ENCODE assay signal across 22 cellular contexts in genomic region chr12:77343291-77343690, GRCh38.
DNase-seq lines count a peak whose midpoint lies in the region; ATAC-seq, FAIRE-seq and TF ChIP-seq lines count a peak whose summit lies in the region.
"Had no signal": no experiment of that assay in that cellular context is flagged by ENCODE, and none has a peak within 500 bp of the region (broad histone marks: within the 10 kb centered on the region; RNA-seq: fewer than 3 reads in every experiment).

No MANE protein-coding gene starts in this region.

- intact Hi-C loops in MCF 10A (cut with micrococcal nuclease), result no loop called here
- intact Hi-C loops in breast epithelium (cut with DNase I; ENCODE audit: low total_unique reads), result no loop called here

- in situ Hi-C loops in brain microvascular endothelial cell (cut with HindIII; ENCODE audit: low pct_ligation_motif_present, low sequenced_read_pairs), result no loop called here

- TF ChIP-seq CTCF in MCF 10A (IDR thresholded peaks at IDR 0.05; ENCODE audit: unreplicated experiment), result no peak
- TF ChIP-seq CTCF in breast epithelium (IDR thresholded peaks at IDR 0.05), result no peak
- no peak for TF ChIP-seq CTCF in brain microvascular endothelial cell (IDR thresholded peaks at IDR 0.05; ENCODE audit: low read depth, low read length, missing control alignments)
- no peak for TF ChIP-seq CTCF in foreskin keratinocyte (conservative IDR thresholded peaks at IDR 0.05)
- no peak for TF ChIP-seq CTCF in D721Med (IDR thresholded peaks at IDR 0.05; ENCODE audit: insufficient read depth, missing control alignments)
- no peak for TF ChIP-seq CTCF in nephron progenitor cell (IDR thresholded peaks at IDR 0.05)

- H3K4me3 ChIP-seq in breast epithelium (no peak overlapping the region), brain microvascular endothelial cell (ENCODE audit: low read depth, low read length) (no peak overlapping the region)
- H3K4me3 ChIP-seq: hepatocyte, lower lobe of right lung had no signal

- DNase-seq in MCF 10A (ENCODE audit: unreplicated experiment) (peak; percentile 44), breast epithelium (ENCODE audit: low spot score in 2 of 2) (no peak), brain microvascular endothelial cell (peak; percentile 37), foreskin keratinocyte (peak; percentile 22 to 71), erythroblast (lab: John Stamatoyannopoulos, UW) (no peak), D721Med (ENCODE audit: insufficient read length, low spot score) (no peak), nephron progenitor cell (no peak)
- DNase-seq: activated CD4-positive, alpha-beta T cell treated with anti-CD3 and anti-CD28 coated beads, Interleukin-2, amount 50 U/mL, for 48 hours; effector memory CD4-positive, alpha-beta T cell; HFFc6; KBM-7; lower lobe of right lung; NCI-H187; NCI-H345; OCI-M1; stimulated activated CD4-positive, alpha-beta T cell treated with anti-CD3 and anti-CD28 coated beads, Interleukin-4, amount 100 ng/mL, for 4 hours; stimulated activated naive CD8-positive, alpha-beta T cell treated with anti-CD3 and anti-CD28 coated beads, Interleukin-15, amount 100 ng/mL, for 72 hours had no signal

- ATAC-seq in foreskin keratinocyte (peak; percentile 98), HG03520 (IDR thresholded peaks at IDR 0.05; ENCODE audit: unreplicated experiment) (no peak)
- ATAC-seq: lower lobe of right lung; stimulated activated naive CD8-positive, alpha-beta T cell treated with anti-CD3 and anti-CD28 coated beads, Interleukin-15, amount 100 ng/mL, for 72 hours had no signal

- H3K36me3 ChIP-seq in breast epithelium (no peaks in the 10 kb centered on the region), brain microvascular endothelial cell (replicated peaks) (no peaks in the 10 kb centered on the region)
- H3K36me3 ChIP-seq: lower lobe of right lung had no signal

- CTCF ChIA-PET in MCF 10A (lab: Yijun Ruan, JAX), result no interaction called here

- H3K36me3 Mint-ChIP-seq in MCF 10A (ENCODE audit: insufficient read depth, unreplicated experiment) (no peaks in the 10 kb centered on the region), nephron progenitor cell (ENCODE audit: low read depth) (no peaks in the 10 kb centered on the region)
- H3K36me3 Mint-ChIP-seq: type B pancreatic cell, WTC11 had no signal

- H3K27ac Mint-ChIP-seq in MCF 10A (ENCODE audit: low read depth, unreplicated experiment) (no peak overlapping the region), nephron progenitor cell (no peak overlapping the region)
- H3K27ac Mint-ChIP-seq: HFFc6; stimulated activated naive CD8-positive, alpha-beta T cell treated with anti-CD3 and anti-CD28 coated beads, Interleukin-15, amount 100 ng/mL, for 72 hours; type B pancreatic cell; WTC11 had no signal

- POLR2A ChIA-PET in MCF 10A (lab: Yijun Ruan, JAX), result interaction anchor here (0.6 to 0.7 kb wide), 2 partner anchors 94 to 111 kb away, joined by 3 read pairs; no protein-coding TSS in a partner anchor

- peaks cover 0 to 10% of the 10 kb centered on the region in 2 donors for H3K4me1 ChIP-seq in breast epithelium
- H3K4me1 ChIP-seq in foreskin keratinocyte, result no peaks in the 10 kb centered on the region
- H3K4me1 ChIP-seq: lower lobe of right lung had no signal

- no peak for FAIRE-seq in D721Med (lab: Jason Lieb, UNC)

- H3K4me1 Mint-ChIP-seq in MCF 10A (ENCODE audit: insufficient read depth, unreplicated experiment) (peaks cover 12% of the 10 kb centered on the region), nephron progenitor cell (peaks cover 8% of the 10 kb centered on the region)
- H3K4me1 Mint-ChIP-seq: stimulated activated naive CD8-positive, alpha-beta T cell treated with anti-CD3 and anti-CD28 coated beads, Interleukin-15, amount 100 ng/mL, for 72 hours had no signal

- no peaks in the 10 kb centered on the region for H3K9me3 ChIP-seq in breast epithelium
- H3K9me3 ChIP-seq: lower lobe of right lung had no signal

- H3K4me3 Mint-ChIP-seq in MCF 10A (ENCODE audit: unreplicated experiment) (no peak overlapping the region), nephron progenitor cell (no peak overlapping the region)
- H3K4me3 Mint-ChIP-seq: HFFc6; stimulated activated naive CD8-positive, alpha-beta T cell treated with anti-CD3 and anti-CD28 coated beads, Interleukin-15, amount 100 ng/mL, for 72 hours; type B pancreatic cell; WTC11 had no signal

- no peaks in the 10 kb centered on the region for H3K27me3 Mint-ChIP-seq in MCF 10A (ENCODE audit: insufficient read depth, unreplicated experiment)
- H3K27me3 Mint-ChIP-seq in nephron progenitor cell (ENCODE audit: low read depth, poor library complexity), result peaks cover 3% of the 10 kb centered on the region
- H3K27me3 Mint-ChIP-seq: stimulated activated naive CD8-positive, alpha-beta T cell treated with anti-CD3 and anti-CD28 coated beads, Interleukin-15, amount 100 ng/mL, for 72 hours; type B pancreatic cell had no signal

- BruUV-seq in MCF 10A (replicated peaks; lab: Mats Ljungman, UMichigan), result no TSS peak

- H3K27me3 ChIP-seq in breast epithelium, result no peaks in the 10 kb centered on the region
- no peaks in the 10 kb centered on the region for H3K27me3 ChIP-seq in brain microvascular endothelial cell (replicated peaks)
- H3K27me3 ChIP-seq in foreskin keratinocyte, result no peaks in the 10 kb centered on the region
- H3K27me3 ChIP-seq: hepatocyte had no signal

- TF ChIP-seq POLR2A in breast epithelium (IDR thresholded peaks at IDR 0.05) (no peak), erythroblast (IDR thresholded peaks at IDR 0.05; ENCODE audit: low read length) (no peak)

- H3K27ac ChIP-seq in breast epithelium, result no peak overlapping the region
- no peak overlapping the region for H3K27ac ChIP-seq in brain microvascular endothelial cell
- no peak overlapping the region for H3K27ac ChIP-seq in foreskin keratinocyte
- H3K27ac ChIP-seq: 22Rv1, hepatocyte, lower lobe of right lung had no signal

- H3K9me3 Mint-ChIP-seq in MCF 10A (ENCODE audit: unreplicated experiment), result no peaks in the 10 kb centered on the region
- no peaks in the 10 kb centered on the region for H3K9me3 Mint-ChIP-seq in nephron progenitor cell
- H3K9me3 Mint-ChIP-seq: HFFc6; stimulated activated naive CD8-positive, alpha-beta T cell treated with anti-CD3 and anti-CD28 coated beads, Interleukin-15, amount 100 ng/mL, for 72 hours; type B pancreatic cell; WTC11 had no signal

Comparison
In these comparisons a context has a peak if more than half of its experiments do, and no peak if none do; other contexts are left out.
1. DNase-seq: peak in MCF 10A (single experiment), brain microvascular endothelial cell (single experiment) and foreskin keratinocyte (2 of 2); none in breast epithelium (0 of 2), erythroblast (0 of 2), D721Med (single experiment) and nephron progenitor cell (single experiment).